ENCODE assay signal across 24 cellular contexts in genomic region chr4:22510750-22511149, GRCh38. TPM values are rescaled to one million over a fixed set of nuclear protein-coding genes. Genes with fewer than 3 reads are reported as not detected.
"Had no signal": no experiment of that assay in that cellular context is flagged by ENCODE, and none has a peak within 500 bp of the region (broad histone marks: within the 10 kb centered on the region; RNA-seq: fewer than 3 reads in every experiment).

No MANE protein-coding gene starts in this region.

- H3K36me3 Mint-ChIP-seq: immature natural killer cell; natural killer cell treated with Interleukin-12 subunit alpha and Interleukin-12 subunit beta and Interleukin-15 and Interleukin-18, amount 100 ng/mL, for 72 hours had no signal

- DNase-seq: activated B cell treated with CpG ODN at 0.5 μM for 24 hours; activated CD8-positive, alpha-beta memory T cell treated with anti-CD3 and anti-CD28 coated beads, Interleukin-2, amount 10 ng/mL, durations not matched to agents 7 days and 5 days; activated CD8-positive, alpha-beta T cell treated with anti-CD3 and anti-CD28 coated beads, Interleukin-2, amount 10 ng/mL, durations not matched to agents 7 days and 5 days; activated T-cell treated with anti-CD3 and anti-CD28 coated beads, Interleukin-2, amount 50 U/mL, for 48 hours; aorta; endodermal cell; foreskin fibroblast; head of caudate nucleus; hypothalamus; immature natural killer cell; lower lobe of right lung; mucosa of descending colon; stimulated activated CD4-positive, alpha-beta T cell treated with anti-CD3 and anti-CD28 coated beads, Interleukin-12 subunit alpha, Interleukin-12 subunit beta, amount 100 ng/mL, for 4 hours; stimulated activated CD4-positive, alpha-beta T cell treated with anti-CD3 and anti-CD28 coated beads, Interleukin-4, amount 100 ng/mL, for 1 hour; stimulated activated naive CD8-positive, alpha-beta T cell treated with anti-CD3 and anti-CD28 coated beads, Interleukin-15, Interleukin-2, amounts not matched to agents 100 U/mL and 50 U/mL, for 24 hours; T-helper 2 cell; upper lobe of right lung had no signal

- H3K27me3 ChIP-seq: upper lobe of right lung had no signal

- H3K4me3 Mint-ChIP-seq: activated B cell treated with CpG ODN at 0.5 μM for 24 hours; activated CD8-positive, alpha-beta memory T cell treated with anti-CD3 and anti-CD28 coated beads, Interleukin-2, amount 10 ng/mL, durations not matched to agents 7 days and 5 days; activated CD8-positive, alpha-beta T cell treated with anti-CD3 and anti-CD28 coated beads, Interleukin-2, amount 10 ng/mL, durations not matched to agents 7 days and 5 days; activated naive CD4-positive, alpha-beta T cell treated with anti-CD3 and anti-CD28 coated beads, Interleukin-2, amount 50 U/mL, for 24 hours; dendritic cell treated with granulocyte-macrophage colony-stimulating factor and Interleukin-4, amounts not matched to agents 40 ng/mL and 50 ng/mL, for 4 days; endodermal cell; immature natural killer cell; natural killer cell treated with Interleukin-12 subunit alpha and Interleukin-12 subunit beta and Interleukin-15 and Interleukin-18, amount 100 ng/mL, for 72 hours had no signal

- H3K27me3 Mint-ChIP-seq: natural killer cell treated with Interleukin-12 subunit alpha and Interleukin-12 subunit beta and Interleukin-15 and Interleukin-18, amount 100 ng/mL, for 72 hours had no signal

- H3K4me3 ChIP-seq: lower lobe of right lung, mucosa of descending colon, skin epidermis, thoracic aorta, upper lobe of right lung had no signal

- H3K9me3 Mint-ChIP-seq: activated B cell treated with CpG ODN at 0.5 μM for 24 hours; activated naive CD4-positive, alpha-beta T cell treated with anti-CD3 and anti-CD28 coated beads, Interleukin-2, amount 50 U/mL, for 24 hours; activated T-helper 2 cell treated with anti-CD3 and anti-CD28 coated beads, Interferon-gamma antibody, Interleukin-2, Interleukin-4, amounts not matched to agents 10 μg/mL and 5 μg/mL and 100 μg/mL, durations not matched to agents 14 hours and 24 hours and 36 hours; dendritic cell treated with granulocyte-macrophage colony-stimulating factor and Interleukin-4, amounts not matched to agents 40 ng/mL and 50 ng/mL, for 4 days; endodermal cell; natural killer cell treated with Interleukin-12 subunit alpha and Interleukin-12 subunit beta and Interleukin-15 and Interleukin-18, amount 100 ng/mL, for 72 hours had no signal

- H3K36me3 ChIP-seq: lower lobe of right lung, neutrophil, thoracic aorta, upper lobe of right lung had no signal

- H3K27ac Mint-ChIP-seq: activated B cell treated with CpG ODN at 0.5 μM for 24 hours; activated CD8-positive, alpha-beta memory T cell treated with anti-CD3 and anti-CD28 coated beads, Interleukin-2, amount 10 ng/mL, durations not matched to agents 7 days and 5 days; activated CD8-positive, alpha-beta T cell treated with anti-CD3 and anti-CD28 coated beads, Interleukin-2, amount 10 ng/mL, durations not matched to agents 7 days and 5 days; activated T-helper 2 cell treated with anti-CD3 and anti-CD28 coated beads, Interferon-gamma antibody, Interleukin-2, Interleukin-4, amounts not matched to agents 10 μg/mL and 5 μg/mL and 100 μg/mL, durations not matched to agents 14 hours and 24 hours and 36 hours; dendritic cell treated with granulocyte-macrophage colony-stimulating factor and Interleukin-4, amounts not matched to agents 40 ng/mL and 50 ng/mL, for 4 days; endodermal cell; immature natural killer cell; natural killer cell treated with Interleukin-12 subunit alpha and Interleukin-12 subunit beta and Interleukin-15 and Interleukin-18, amount 100 ng/mL, for 72 hours had no signal

- H3K27ac ChIP-seq: lower lobe of right lung, neutrophil, skin epidermis, thoracic aorta, upper lobe of right lung had no signal

RNA-seq across cellular contexts. Expression of gene ADGRA3, which starts 5.1 kb away (rescaled TPM):
- total RNA-seq: activated B cell treated with CpG ODN at 0.5 μM for 24 hours had no signal
